7 cellular contexts compared by ENCODE assay signal in genomic region chr12:53623526-53623925, GRCh38. TPM values are rescaled to one million over a fixed set of nuclear protein-coding genes. Genes with fewer than 3 reads are reported as not detected.
DNase-seq lines count a peak whose midpoint lies in the region; ATAC-seq and TF ChIP-seq lines count a peak whose summit lies in the region.

No MANE protein-coding gene starts in this region.

- no peaks in the 10 kb centered on the region for H3K9me3 ChIP-seq in stomach smooth muscle (ENCODE audit: control insufficient read depth in 2 of 2, low read length in 2 of 2)

- H3K27me3 ChIP-seq in stomach smooth muscle (ENCODE audit: control insufficient read depth in 1 of 2, insufficient read depth in 2 of 2, low read length in 2 of 2) = no peaks in the 10 kb centered on the region

- no peaks in the 10 kb centered on the region for H3K9me3 Mint-ChIP-seq in HFFc6
- H3K9me3 Mint-ChIP-seq in activated CD8-positive, alpha-beta T cell treated with anti-CD3 and anti-CD28 coated beads, Interleukin-2, amount 10 ng/mL, durations not matched to agents 7 days and 5 days (ENCODE audit: insufficient read depth) = no peaks in the 10 kb centered on the region

- H3K4me1 Mint-ChIP-seq in HFFc6 (ENCODE audit: low read depth) = peaks cover 36% of the 10 kb centered on the region
- H3K4me1 Mint-ChIP-seq in activated CD8-positive, alpha-beta T cell treated with anti-CD3 and anti-CD28 coated beads, Interleukin-2, amount 10 ng/mL, durations not matched to agents 7 days and 5 days (ENCODE audit: low read depth) = peaks cover 37% of the 10 kb centered on the region

- H3K27ac Mint-ChIP-seq in HFFc6 = peak overlapping the region; percentile 57
- H3K27ac Mint-ChIP-seq in activated CD8-positive, alpha-beta T cell treated with anti-CD3 and anti-CD28 coated beads, Interleukin-2, amount 10 ng/mL, durations not matched to agents 7 days and 5 days = peak overlapping the region; percentile 48

- peak overlapping the region; percentile 94 to 95 for H3K4me3 ChIP-seq in stomach smooth muscle (ENCODE audit: low read length in 2 of 2)

- peak overlapping the region; percentile 92 for H3K27ac ChIP-seq in stomach smooth muscle (ENCODE audit: low read length)

- no peak for TF ChIP-seq CTCF in HFFc6 (IDR thresholded peaks at IDR 0.05)

- no peaks in the 10 kb centered on the region; the same call in 1 of the 2 replicates for H3K27me3 Mint-ChIP-seq in HFFc6 (ENCODE audit: insufficient read depth)
- no peaks in the 10 kb centered on the region for H3K27me3 Mint-ChIP-seq in activated CD8-positive, alpha-beta T cell treated with anti-CD3 and anti-CD28 coated beads, Interleukin-2, amount 10 ng/mL, durations not matched to agents 7 days and 5 days (ENCODE audit: low read depth)

- H3K36me3 ChIP-seq in stomach smooth muscle (ENCODE audit: control insufficient read depth in 2 of 2, insufficient read depth in 2 of 2, low read length in 2 of 2) = no peaks in the 10 kb centered on the region

- CTCF ChIA-PET in activated CD8-positive, alpha-beta T cell treated with anti-CD3 and anti-CD28 coated beads, Interleukin-2, amount 10 ng/mL, durations not matched to agents 7 days and 5 days (lab: Charles Lee) = interaction anchor here (0.9 to 5.3 kb wide), 10 partner anchors 8 to 133 kb away, joined by 3 to 36 read pairs (median 5); partner anchors contain the start of gene ATP5MC2

- no peak for ATAC-seq in activated CD8-positive, alpha-beta T cell treated with anti-CD3 and anti-CD28 coated beads, Interleukin-2, amount 10 ng/mL, durations not matched to agents 7 days and 5 days
- no peak for ATAC-seq in HG03097 (IDR thresholded peaks at IDR 0.05; ENCODE audit: low FRiP score, unreplicated experiment)

- peak overlapping the region; percentile 99 for H3K4me3 Mint-ChIP-seq in HFFc6
- H3K4me3 Mint-ChIP-seq in activated CD8-positive, alpha-beta T cell treated with anti-CD3 and anti-CD28 coated beads, Interleukin-2, amount 10 ng/mL, durations not matched to agents 7 days and 5 days = peak overlapping the region; percentile 98

- H3K9ac ChIP-seq in stomach smooth muscle (ENCODE audit: low read length in 2 of 2) = peak overlapping the region in 1 of 2 donors; percentile 90

- POLR2A ChIA-PET in activated CD8-positive, alpha-beta T cell treated with anti-CD3 and anti-CD28 coated beads, Interleukin-2, amount 10 ng/mL, durations not matched to agents 7 days and 5 days (lab: Charles Lee) = interaction anchor here (1.1 to 1.3 kb wide), 2 partner anchors 52 to 250 kb away, joined by 3 to 4 read pairs; no protein-coding TSS in a partner anchor

- H3K36me3 Mint-ChIP-seq in HFFc6 (ENCODE audit: low read depth) = peaks cover 6% of the 10 kb centered on the region
- H3K36me3 Mint-ChIP-seq in activated CD8-positive, alpha-beta T cell treated with anti-CD3 and anti-CD28 coated beads, Interleukin-2, amount 10 ng/mL, durations not matched to agents 7 days and 5 days (ENCODE audit: low read depth) = peaks cover 12% of the 10 kb centered on the region

- DNase-seq in HFFc6 (no peak), hepatic stellate cell (ENCODE audit: low spot score) (peak; percentile 62), AG08396 (ENCODE audit: low spot score) (no peak), NCI-H187 (lab: John Stamatoyannopoulos, UW) (no peak)
- no peak for DNase-seq in activated CD8-positive, alpha-beta T cell treated with anti-CD3 and anti-CD28 coated beads, Interleukin-2, amount 10 ng/mL, durations not matched to agents 7 days and 5 days

- peaks cover 14% of the 10 kb centered on the region for H3K4me1 ChIP-seq in stomach smooth muscle (ENCODE audit: control insufficient read depth, insufficient read depth, low read length)

RNA-seq across cellular contexts. Expression of gene ATF7, which starts 2.7 kb away (rescaled TPM):
- 10 to 100 TPM; 23.6 to 32.1 (median 29.8) TPM for total RNA-seq in HFFc6 (2021; fragmentation: NEBNext Ultra II Directional; extraction: Animal tissue kit (Norgen Biotek cat#: 25700))
- total RNA-seq in activated CD8-positive, alpha-beta T cell treated with anti-CD3 and anti-CD28 coated beads, Interleukin-2, amount 10 ng/mL, durations not matched to agents 7 days and 5 days = 10 to 100 TPM; 27.7 to 28.7 TPM

RNA-seq across cellular contexts. Expression of gene ATP5MC2, which starts 52.4 kb away (rescaled TPM):
- 100 to 1,000 TPM; 257 to 366 (median 308) TPM for total RNA-seq in HFFc6 (2021; fragmentation: NEBNext Ultra II Directional; extraction: Animal tissue kit (Norgen Biotek cat#: 25700))
- total RNA-seq in activated CD8-positive, alpha-beta T cell treated with anti-CD3 and anti-CD28 coated beads, Interleukin-2, amount 10 ng/mL, durations not matched to agents 7 days and 5 days = 100 to 1,000 TPM; 241 to 247 TPM
